Comparison of ENCODE assay signal across 32 cellular contexts in genomic region chr6:95548188-95548837, GRCh38. TPM values are rescaled to one million over a fixed set of nuclear protein-coding genes. Genes with fewer than 3 reads are reported as not detected.
DNase-seq lines count a peak whose midpoint lies in the region; ATAC-seq, FAIRE-seq and TF ChIP-seq lines count a peak whose summit lies in the region.
"Had no signal": no experiment of that assay in that cellular context is flagged by ENCODE, and none has a peak within 500 bp of the region (broad histone marks: within the 10 kb centered on the region; RNA-seq: fewer than 3 reads in every experiment).

No MANE protein-coding gene starts in this region.

- TF ChIP-seq POLR2A in K562 (conservative IDR thresholded peaks at IDR 0.05) (no peak), vagina (IDR thresholded peaks at IDR 0.05) (no peak)

- H3K4me3 Mint-ChIP-seq in stimulated activated memory B cell treated with anti-CD40 and anti-IgM and Interleukin-4, amounts not matched to agents 10 μg/mL and 1 μg/mL and 100 μg/mL, for 72 hours: no peak overlapping the region
- H3K4me3 Mint-ChIP-seq: activated CD8-positive, alpha-beta T cell treated with anti-CD3 and anti-CD28 coated beads, Interleukin-2, amount 10 ng/mL, durations not matched to agents 7 days and 5 days; activated naive CD4-positive, alpha-beta T cell treated with anti-CD3 and anti-CD28 coated beads, Interleukin-2, amount 10 ng/mL, durations not matched to agents 7 days and 5 days; activated T-helper 17 cell treated with anti-CD3 and anti-CD28 coated beads, Interleukin-2, amount 50 U/mL, for 72 hours; CD4-positive, alpha-beta memory T cell; dendritic cell treated with granulocyte-macrophage colony-stimulating factor and Interleukin-4, amounts not matched to agents 40 ng/mL and 50 ng/mL, for 4 days; T-helper 2 cell treated with Interferon-gamma antibody and Interleukin-4, amounts not matched to agents 5 μg/mL and 100 μg/mL, for 36 hours had no signal

- DNase-seq in left ventricle myocardium superior (peak; percentile 21), Right ventricle myocardium superior (no peak), NCI-H2171 (lab: John Stamatoyannopoulos, UW) (peak; percentile 77), K562 (ENCODE audit: extremely low read depth in 1 of 4, low spot score in 3 of 4) (peak in 1 of 4 experiments; percentile 6), vagina (ENCODE audit: extremely low spot score in 2 of 2) (no peak), GDM1 (lab: John Stamatoyannopoulos, UW) (no peak)
- no peak for DNase-seq in activated T-cell treated with anti-CD3 and anti-CD28 coated beads, Interleukin-2, amount 50 U/mL, for 48 hours
- DNase-seq: activated CD4-positive, alpha-beta T cell treated with anti-CD3 and anti-CD28 coated beads for 4 hours; activated CD8-positive, alpha-beta T cell treated with anti-CD3 and anti-CD28 coated beads, Interleukin-2, amount 10 ng/mL, durations not matched to agents 7 days and 5 days; activated naive CD4-positive, alpha-beta T cell treated with anti-CD3 and anti-CD28 coated beads, Interleukin-2, amount 10 ng/mL, durations not matched to agents 7 days and 5 days; adrenal gland; AML-193; body of pancreas; CD4-positive, alpha-beta memory T cell; H7; head of caudate nucleus; islet precursor cell; Kasumi-1; left ventricle myocardium inferior; NCI-H2081; NCI-H446 treated with DMSO at 0.1 percent for 48 hours; NK-92 treated with Interleukin-12 subunit alpha and Interleukin-12 subunit beta, amount 100 ng/mL, for 24 hours; SHP77; stimulated activated CD4-positive, alpha-beta T cell treated with anti-CD3 and anti-CD28 coated beads, Interleukin-4, amount 100 ng/mL, for 24 hours; upper lobe of left lung had no signal

- no peaks in the 10 kb centered on the region for H3K36me3 Mint-ChIP-seq in stimulated activated memory B cell treated with anti-CD40 and anti-IgM and Interleukin-4, amounts not matched to agents 10 μg/mL and 1 μg/mL and 100 μg/mL, for 72 hours
- H3K36me3 Mint-ChIP-seq: activated naive CD4-positive, alpha-beta T cell treated with anti-CD3 and anti-CD28 coated beads, Interleukin-2, amount 10 ng/mL, durations not matched to agents 7 days and 5 days; CD4-positive, alpha-beta memory T cell had no signal

- no peak for TF ChIP-seq EP300 in K562 (IDR thresholded peaks at IDR 0.05; ENCODE audit: low read length)

- H3K27me3 ChIP-seq in K562 (ENCODE audit: control insufficient read depth in 2 of 2, insufficient read depth in 2 of 2, low read length in 2 of 2) (no peaks in the 10 kb centered on the region; a peak in 1 of 5 replicates), vagina (no peaks in the 10 kb centered on the region)
- H3K27me3 ChIP-seq: adrenal gland, body of pancreas, upper lobe of left lung had no signal

- CTCF ChIA-PET in K562 (lab: Yijun Ruan, JAX; ENCODE audit: low intra/inter-chr PET ratio): no interaction called here

- TF ChIP-seq CTCF in K562 (IDR thresholded peaks at IDR 0.05 in 2 of 3, conservative IDR thresholded peaks at IDR 0.05 in 1 of 3; ENCODE audit: insufficient read depth in 2 of 3, low read depth in 1 of 3, low read length in 3 of 3): no peak
- no peak for TF ChIP-seq CTCF in vagina (IDR thresholded peaks at IDR 0.05)

- H4K20me1 ChIP-seq in K562 (replicated peaks; ENCODE audit: control insufficient read depth, insufficient read depth, low read length): no peaks in the 10 kb centered on the region

- intact Hi-C loops in left ventricle myocardium superior (cut with micrococcal nuclease): no loop called here
- intact Hi-C loops in Right ventricle myocardium superior (cut with DNase I): no loop called here
- intact Hi-C loops in K562 (cut with micrococcal nuclease): no loop called here
- intact Hi-C loops in vagina (cut with DNase I): no loop called here

- no peak for ATAC-seq in left ventricle myocardium superior
- ATAC-seq in Right ventricle myocardium superior (ENCODE audit: poor library complexity): no peak
- ATAC-seq in K562: peak; percentile 82
- ATAC-seq in stimulated activated memory B cell treated with anti-CD40 and anti-IgM and Interleukin-4, amounts not matched to agents 10 μg/mL and 1 μg/mL and 100 μg/mL, for 72 hours: peak; percentile 29
- ATAC-seq: A549; activated CD8-positive, alpha-beta T cell treated with anti-CD3 and anti-CD28 coated beads, Interleukin-2, amount 10 ng/mL, durations not matched to agents 7 days and 5 days; activated T-helper 17 cell treated with anti-CD3 and anti-CD28 coated beads, Interleukin-2, amount 50 U/mL, for 72 hours; body of pancreas had no signal

- no peaks in the 10 kb centered on the region for H3K9me1 ChIP-seq in K562 (ENCODE audit: control insufficient read depth, insufficient read depth, low read length)

- H3K36me3 ChIP-seq in K562 (ENCODE audit: control insufficient read depth, insufficient read depth, low read length): no peaks in the 10 kb centered on the region
- no peaks in the 10 kb centered on the region for H3K36me3 ChIP-seq in vagina
- H3K36me3 ChIP-seq: adrenal gland, left ventricle myocardium inferior, prostate gland, upper lobe of left lung had no signal

- 5% methylated on average over 4 of the region's 4 CpGs for WGBS in K562 (ENCODE audit: insufficient coverage, low coverage, missing lambda C conversion rate)

- in situ Hi-C loops in K562 (cut with MboI): no loop called here

- H3K27ac Mint-ChIP-seq in stimulated activated memory B cell treated with anti-CD40 and anti-IgM and Interleukin-4, amounts not matched to agents 10 μg/mL and 1 μg/mL and 100 μg/mL, for 72 hours: no peak overlapping the region
- H3K27ac Mint-ChIP-seq: activated CD8-positive, alpha-beta T cell treated with anti-CD3 and anti-CD28 coated beads, Interleukin-2, amount 10 ng/mL, durations not matched to agents 7 days and 5 days; activated naive CD4-positive, alpha-beta T cell treated with anti-CD3 and anti-CD28 coated beads, Interleukin-2, amount 10 ng/mL, durations not matched to agents 7 days and 5 days; activated T-helper 17 cell treated with anti-CD3 and anti-CD28 coated beads, Interleukin-2, amount 50 U/mL, for 72 hours; CD4-positive, alpha-beta memory T cell; dendritic cell treated with granulocyte-macrophage colony-stimulating factor and Interleukin-4, amounts not matched to agents 40 ng/mL and 50 ng/mL, for 4 days; T-helper 2 cell treated with Interferon-gamma antibody and Interleukin-4, amounts not matched to agents 5 μg/mL and 100 μg/mL, for 36 hours had no signal

- no peaks in the 10 kb centered on the region for H3K27me3 Mint-ChIP-seq in stimulated activated memory B cell treated with anti-CD40 and anti-IgM and Interleukin-4, amounts not matched to agents 10 μg/mL and 1 μg/mL and 100 μg/mL, for 72 hours
- H3K27me3 Mint-ChIP-seq: activated naive CD4-positive, alpha-beta T cell treated with anti-CD3 and anti-CD28 coated beads, Interleukin-2, amount 10 ng/mL, durations not matched to agents 7 days and 5 days had no signal

- no peak for FAIRE-seq in K562 (lab: Jason Lieb, UNC)
- FAIRE-seq: A549, D721Med had no signal

- no peaks in the 10 kb centered on the region for H3K9me3 Mint-ChIP-seq in stimulated activated memory B cell treated with anti-CD40 and anti-IgM and Interleukin-4, amounts not matched to agents 10 μg/mL and 1 μg/mL and 100 μg/mL, for 72 hours
- H3K9me3 Mint-ChIP-seq: activated naive CD4-positive, alpha-beta T cell treated with anti-CD3 and anti-CD28 coated beads, Interleukin-2, amount 10 ng/mL, durations not matched to agents 7 days and 5 days; T-helper 2 cell treated with Interferon-gamma antibody and Interleukin-4, amounts not matched to agents 5 μg/mL and 100 μg/mL, for 36 hours had no signal

- H3K4me2 ChIP-seq in K562 (ENCODE audit: insufficient read depth, low read length): no peak overlapping the region
- H3K4me2 ChIP-seq: A549 had no signal

- H3K9ac ChIP-seq in K562 (ENCODE audit: insufficient read depth in 1 of 2, low read depth in 2 of 2, low read length in 2 of 2): no peak overlapping the region

- H3K9me3 ChIP-seq in K562 (replicated peaks; ENCODE audit: control insufficient read depth, insufficient read depth, low read depth, low read length): no peaks in the 10 kb centered on the region
- H3K9me3 ChIP-seq in vagina: no peaks in the 10 kb centered on the region
- H3K9me3 ChIP-seq: A549, adrenal gland, body of pancreas, left ventricle myocardium inferior, prostate gland, upper lobe of left lung had no signal

- peak in 1 of 2 experiments; percentile 17; a peak in 1 of 4 replicates for TF ChIP-seq RAD21 in K562 (CRISPR knock-in tag; conservative IDR thresholded peaks at IDR 0.05 in 1 of 2, IDR thresholded peaks at IDR 0.05 in 1 of 2)

- no peak overlapping the region for H2AFZ ChIP-seq in K562 (ENCODE audit: low read depth, low read length)

- H3K4me1 Mint-ChIP-seq in stimulated activated memory B cell treated with anti-CD40 and anti-IgM and Interleukin-4, amounts not matched to agents 10 μg/mL and 1 μg/mL and 100 μg/mL, for 72 hours: no peaks in the 10 kb centered on the region
- H3K4me1 Mint-ChIP-seq: activated naive CD4-positive, alpha-beta T cell treated with anti-CD3 and anti-CD28 coated beads, Interleukin-2, amount 10 ng/mL, durations not matched to agents 7 days and 5 days; activated T-helper 17 cell treated with anti-CD3 and anti-CD28 coated beads, Interleukin-2, amount 50 U/mL, for 72 hours; CD4-positive, alpha-beta memory T cell had no signal

- H3K27ac ChIP-seq in K562 (ENCODE audit: extremely low read depth, low read depth, low read length) (no peak overlapping the region), vagina (no peak overlapping the region)
- H3K27ac ChIP-seq: A549, adrenal gland, body of pancreas, left ventricle myocardium inferior, prostate gland, upper lobe of left lung had no signal

- POLR2A ChIA-PET in K562 (lab: Yijun Ruan, JAX): no interaction called here

- no peaks in the 10 kb centered on the region for H3K79me2 ChIP-seq in K562 (ENCODE audit: control insufficient read depth, insufficient read depth, low read length)

- H3K4me3 ChIP-seq in K562 (no peak overlapping the region), vagina (no peak overlapping the region)
- H3K4me3 ChIP-seq: A549, adrenal gland, body of pancreas, left ventricle myocardium inferior, prostate gland, upper lobe of left lung had no signal

- H3K4me1 ChIP-seq in K562 (replicated peaks in 1 of 2; ENCODE audit: control insufficient read depth in 2 of 2, insufficient read depth in 2 of 2, low read length in 2 of 2) (no peaks in the 10 kb centered on the region; a peak in 1 of 5 replicates), vagina (peaks cover 25% of the 10 kb centered on the region)
- H3K4me1 ChIP-seq: A549, body of pancreas, prostate gland, upper lobe of left lung had no signal

- BruUV-seq in K562 (replicated peaks; lab: Mats Ljungman, UMichigan): no TSS peak

RNA-seq across cellular contexts. Expression of gene MANEA, which starts 29.0 kb away (rescaled TPM):
- total RNA-seq in left ventricle myocardium superior (4.3 TPM), Right ventricle myocardium superior (5.2 TPM), K562 (2014; rRNA removed) (4.8 and 6.7 TPM in 2 replicates), K562 (2014; rRNA removed; fragmentation: Illumina TruSeq; extraction: Trizol) (15.9 and 17.7 TPM in 2 replicates), K562 (2015; rRNA removed; fragmentation: Illumina TruSeq; extraction: Trizol) (14.2 and 16.1 TPM in 2 replicates), K562 (2021) (11.4 and 12.8 TPM in 2 replicates), vagina (5.9 TPM)
- total RNA-seq in K562 (2011; cell fraction: chromatin; rRNA removed; ENCODE audit: low replicate concordance): 8.3 and 18.2 TPM in 2 replicates
- 3.8 and 4.9 TPM in 2 replicates for total RNA-seq in K562 (2011; cell fraction: nucleolus; rRNA removed)
- total RNA-seq in K562 (2011; cell fraction: nucleoplasm; rRNA removed): 10.5 and 16.7 TPM in 2 replicates
- polyA plus RNA-seq in K562 (2011; rRNA removed) (10.4 and 14.3 TPM in 2 replicates), K562 (2014; fragmentation: Illumina TruSeq; extraction: Trizol) (9.2 and 11.5 TPM in 2 replicates), K562 (2014; fragmentation: Nextera tagmentation; extraction: Ambion mirVana) (10 to 100 TPM in 1 of 2 experiments, 1 to 10 TPM in 1; 7.5 to 11.1 TPM), K562 (2014; rRNA removed) (5.6 and 7.1 TPM in 2 replicates)
- 2.3 and 4.5 TPM in 2 replicates for polyA plus RNA-seq in K562 (2011; cell fraction: cytosol; rRNA removed)
- polyA plus RNA-seq in K562 (2011; cell fraction: nucleus; rRNA removed): 3.8 and 5.3 TPM in 2 replicates
- polyA plus RNA-seq in K562 (2012): 6.9 and 10.8 TPM in 2 replicates
- 15.4 and 17.8 TPM in 2 replicates for polyA minus RNA-seq in K562 (2011; rRNA and poly(A)+ RNA removed)
- 3.3 and 7.6 TPM in 2 replicates for polyA minus RNA-seq in K562 (2011; cell fraction: cytosol; rRNA and poly(A)+ RNA removed)
- 4.2 and 8.1 TPM in 2 replicates for polyA minus RNA-seq in K562 (2011; cell fraction: nucleus; rRNA and poly(A)+ RNA removed)

Comparison
In these comparisons a context has a peak if more than half of its experiments do, and no peak if none do; other contexts are left out.
1. DNase-seq: peak in left ventricle myocardium superior (single experiment) and NCI-H2171 (single experiment); none in Right ventricle myocardium superior (single experiment), vagina (0 of 2), GDM1 (single experiment) and activated T-cell treated with anti-CD3 and anti-CD28 coated beads, Interleukin-2, amount 50 U/mL, for 48 hours (0 of 2).
2. ATAC-seq: peak in K562 (single experiment) and stimulated activated memory B cell treated with anti-CD40 and anti-IgM and Interleukin-4, amounts not matched to agents 10 μg/mL and 1 μg/mL and 100 μg/mL, for 72 hours (single experiment); none in left ventricle myocardium superior (single experiment) and Right ventricle myocardium superior (single experiment).